In the genomic region with DNA sequence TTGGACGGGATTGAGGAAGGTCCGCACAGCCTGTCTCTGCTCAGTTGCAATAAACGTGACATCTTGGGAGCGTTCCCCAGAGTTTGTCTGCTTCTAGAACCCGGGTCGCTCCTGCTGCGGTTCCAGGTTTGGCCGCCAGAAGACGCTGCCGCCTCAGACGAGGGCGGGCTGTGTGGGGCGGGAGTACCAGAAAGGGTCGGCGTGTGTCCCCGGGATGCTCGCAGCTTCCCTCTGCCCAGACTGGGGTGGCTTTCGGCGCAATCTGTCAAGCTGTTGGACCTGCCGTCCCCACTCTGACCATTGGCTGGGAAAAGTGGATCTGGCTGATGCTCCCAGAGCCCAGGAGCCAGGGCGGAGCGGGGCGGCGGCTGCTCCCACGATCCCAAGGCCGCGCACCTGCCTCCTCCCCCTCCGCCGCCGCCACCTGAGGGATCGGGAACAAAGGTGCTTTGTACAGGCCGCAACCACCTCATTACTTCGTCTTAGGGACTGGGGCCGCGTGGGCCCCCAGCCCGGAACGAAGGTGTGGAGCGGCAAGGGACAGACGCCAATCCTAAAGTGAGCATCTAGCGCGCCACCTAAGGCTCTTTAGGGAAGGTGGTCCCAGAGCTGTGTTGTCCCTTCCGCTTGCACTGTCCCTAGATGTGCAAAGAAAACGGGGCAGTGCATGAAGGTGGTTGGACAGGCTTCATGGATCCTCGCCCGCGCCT, we compare ENCODE assay signal across 8 cellular contexts. TPM values are rescaled to one million over a fixed set of nuclear protein-coding genes. Genes with fewer than 3 reads are reported as not detected.
DNase-seq lines count a peak whose midpoint lies in the region; ATAC-seq, FAIRE-seq and TF ChIP-seq lines count a peak whose summit lies in the region.

No MANE protein-coding gene starts in this region.

- no peak for TF ChIP-seq EP300 in sigmoid colon (IDR thresholded peaks at IDR 0.05)

- peak overlapping the region in 3 of 4 donors; percentile 79 to 84 (median 82) for H3K27ac ChIP-seq in sigmoid colon

- intact Hi-C loops in Right ventricle myocardium superior (cut with DNase I) (loop anchor here (5.0 kb wide), 1 partner anchor 101 kb away; a partner anchor contains a TSS), sigmoid colon (cut with DNase I) (loop anchor here (1.0 to 5.0 kb wide), 2 partner anchors 21 to 91 kb away; a partner anchor contains a TSS)

- peak; percentile 57 for ATAC-seq in Right ventricle myocardium superior (ENCODE audit: poor library complexity)
- no peak for ATAC-seq in GM18502 (IDR thresholded peaks at IDR 0.05; ENCODE audit: poor library complexity, unreplicated experiment)

- H3K36me3 ChIP-seq in NT2/D1 (ENCODE audit: insufficient read depth, insufficient read length, low read length) (peaks cover 50% of the 10 kb centered on the region), sigmoid colon (peaks cover 0 to 25% (median 9%) of the 10 kb centered on the region in 4 donors)

- peak; percentile 72 for TF ChIP-seq CTCF in AG09319 (IDR thresholded peaks at IDR 0.05; ENCODE audit: low read depth, low read length)
- TF ChIP-seq CTCF in sigmoid colon (IDR thresholded peaks at IDR 0.05) = peak; percentile 16 to 89 (median 62)

- H3K9me3 ChIP-seq in NT2/D1 (ENCODE audit: insufficient read depth, low read length) = peaks cover 3% of the 10 kb centered on the region; the same call in 1 of the 2 replicates
- no peaks in the 10 kb centered on the region for H3K9me3 ChIP-seq in sigmoid colon

- H3K4me1 ChIP-seq in NT2/D1 (ENCODE audit: insufficient read depth, insufficient read length) = peaks cover 20% of the 10 kb centered on the region
- peaks cover 3 to 34% (median 30%) of the 10 kb centered on the region in 4 donors for H3K4me1 ChIP-seq in sigmoid colon

- DNase-seq in AG09319 (ENCODE audit: extremely low read depth, low read depth) = no peak
- peak; percentile 72 for DNase-seq in GM19239 (ENCODE audit: insufficient read length, low spot score)
- DNase-seq in NT2/D1 (ENCODE audit: low read depth, low spot score) = peak; percentile 75
- peak; percentile 64 for DNase-seq in activated effector memory CD4-positive, alpha-beta T cell treated with Interleukin-2 at 50 U/mL for 16 hours
- DNase-seq in Right ventricle myocardium superior = peak; percentile 77
- DNase-seq in sigmoid colon = no peak
- DNase-seq in GDM1 (lab: John Stamatoyannopoulos, UW) = no peak

- peak overlapping the region; percentile 93 for H3K4me3 ChIP-seq in NT2/D1 (ENCODE audit: insufficient read length, low read depth)
- peak overlapping the region; percentile 70 to 90 (median 86) for H3K4me3 ChIP-seq in sigmoid colon

- peak in 1 of 2 donors; percentile 14 for TF ChIP-seq POLR2A in sigmoid colon (IDR thresholded peaks at IDR 0.05)

- peak overlapping the region; percentile 95 for H3K9ac ChIP-seq in NT2/D1 (ENCODE audit: insufficient read length, low read depth)

- 2 to 5% methylated on average over 46 of the region's 46 CpGs for WGBS in sigmoid colon, 2 donors

- H3K27me3 ChIP-seq in NT2/D1 (ENCODE audit: insufficient read depth, insufficient read length) (peaks cover 6% of the 10 kb centered on the region), sigmoid colon (peaks cover 0 to 7% (median 0%) of the 10 kb centered on the region in 3 donors)

- FAIRE-seq in GM19239 (lab: Jason Lieb, UNC) = no peak

RNA-seq across cellular contexts. Expression of a gene that starts 0.7 kb away (rescaled TPM):
- total RNA-seq in Right ventricle myocardium superior (2.6 TPM), sigmoid colon (1 to 10 TPM; 1.6 to 5.0 (median 3.1) TPM)
- 10 to 100 TPM; 10.2 to 22.2 (median 12.0) TPM for polyA plus RNA-seq in sigmoid colon

RNA-seq across cellular contexts. Expression of a gene that starts 11.7 kb away (rescaled TPM):
- 77.6 TPM for total RNA-seq in Right ventricle myocardium superior
- 10 to 100 TPM; 42.6 to 66.7 (median 53.1) TPM for total RNA-seq in sigmoid colon
- polyA plus RNA-seq in sigmoid colon = 100 to 1,000 TPM in 1 of 3 donors, 10 to 100 TPM in 2; 37.8 to 186 (median 55.9) TPM

RNA-seq across cellular contexts. Expression of a gene that starts 15.8 kb away (rescaled TPM):
- total RNA-seq in Right ventricle myocardium superior (0.75 TPM), sigmoid colon (1 to 10 TPM in 3 of 4 donors, under 1 TPM in 1; 0.27 to 3.0 (median 1.9) TPM)
- polyA plus RNA-seq in sigmoid colon = 1 to 10 TPM; 8.4 to 9.0 (median 8.5) TPM

RNA-seq across cellular contexts. Expression of a gene that starts 29.2 kb away (rescaled TPM):
- total RNA-seq in Right ventricle myocardium superior = not detected
- under 1 TPM in 1 of 4 donors, not detected in 3; 0.16 TPM for total RNA-seq in sigmoid colon
- under 1 TPM in 1 of 3 donors, not detected in 2; 0.09 TPM for polyA plus RNA-seq in sigmoid colon

RNA-seq across cellular contexts. Expression of a gene that starts 29.3 kb away (rescaled TPM):
- 0.16 TPM for total RNA-seq in Right ventricle myocardium superior
- total RNA-seq in sigmoid colon = under 1 TPM in 3 of 4 donors, not detected in 1; 0.27 to 0.49 (median 0.36) TPM
- polyA plus RNA-seq in sigmoid colon = 1 to 10 TPM in 1 of 3 donors, not detected in 2; 2.0 TPM

Comparison
In these comparisons a context has a peak if more than half of its experiments do, and no peak if none do; other contexts are left out.
1. DNase-seq: peak in GM19239 (single experiment), NT2/D1 (single experiment), activated effector memory CD4-positive, alpha-beta T cell treated with Interleukin-2 at 50 U/mL for 16 hours (single experiment) and Right ventricle myocardium superior (single experiment); none in AG09319 (single experiment), sigmoid colon (single experiment) and GDM1 (single experiment).